Comparison of ENCODE assay signal across 7 cellular contexts in the genomic region with DNA sequence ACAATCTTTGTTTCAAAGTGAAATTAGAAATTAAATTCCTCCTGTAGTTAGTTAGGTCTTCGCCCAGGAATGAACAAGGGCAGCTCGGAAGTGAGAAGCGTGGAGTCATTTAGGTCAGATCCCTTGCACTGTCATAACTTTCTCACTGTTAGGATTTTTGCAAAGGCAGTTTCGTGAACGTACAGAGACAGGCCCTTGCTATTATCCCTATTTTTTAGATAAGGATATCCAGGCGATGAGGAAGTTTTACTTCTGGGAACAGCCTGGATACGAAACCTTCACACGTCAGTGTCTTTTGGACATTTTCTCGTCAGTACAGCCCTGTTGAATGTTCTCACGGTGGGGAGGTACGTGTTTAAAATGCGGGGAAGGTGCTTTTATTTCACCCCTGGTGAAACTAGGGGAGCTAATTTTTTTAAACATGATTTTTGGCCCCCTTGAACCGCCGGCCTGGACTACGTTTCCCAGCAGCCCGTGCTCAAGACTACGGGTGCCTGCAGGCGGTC.
DNase-seq lines count a peak whose midpoint lies in the region; ATAC-seq and TF ChIP-seq lines count a peak whose summit lies in the region.

No MANE protein-coding gene starts in this region.

- H3K36me3 ChIP-seq in KMS-11 (ENCODE audit: insufficient read depth), result no peaks in the 10 kb centered on the region

- peak overlapping the region; percentile 80 for H3K27ac ChIP-seq in KMS-11
- H3K27ac ChIP-seq in angular gyrus (ENCODE audit: low read depth, low read length), result peak overlapping the region; percentile 83

- no peak for TF ChIP-seq CTCF in KMS-11 (conservative IDR thresholded peaks at IDR 0.05; ENCODE audit: low read depth, low read length)

- no peaks in the 10 kb centered on the region for H3K27me3 ChIP-seq in KMS-11 (ENCODE audit: insufficient read depth, low read depth)

- H3K9ac ChIP-seq in KMS-11, result peak overlapping the region; percentile 78

- DNase-seq in GM04504 (ENCODE audit: low read depth), result peak; percentile 42
- peak; percentile 85 for DNase-seq in inferior parietal cortex (ENCODE audit: extremely low spot score)
- DNase-seq in stimulated activated CD8-positive, alpha-beta memory T cell treated with anti-CD3 and anti-CD28 coated beads, Interleukin-15, amount 100 ng/mL, for 48 hours (ENCODE audit: low read depth in 2 of 2), result peak; percentile 77

- H3K79me2 ChIP-seq in KMS-11 (ENCODE audit: insufficient read depth, low read depth), result peaks cover 22% of the 10 kb centered on the region

- peak overlapping the region; percentile 46 for H3K4me2 ChIP-seq in KMS-11

- no peak overlapping the region for H3K4me3 ChIP-seq in KMS-11 (IDR thresholded peaks at IDR 0.05; ENCODE audit: insufficient read depth, low read depth, low read length)

- peaks cover 13% of the 10 kb centered on the region for H3K4me1 ChIP-seq in KMS-11 (ENCODE audit: low read depth, poor library complexity, severe bottlenecking)

- H2AFZ ChIP-seq in KMS-11 (ENCODE audit: low read depth), result peak overlapping the region; percentile 99

- H4K20me1 ChIP-seq in KMS-11 (ENCODE audit: insufficient read depth), result no peaks in the 10 kb centered on the region

- ATAC-seq in HG02840 (IDR thresholded peaks at IDR 0.05; ENCODE audit: low FRiP score, unreplicated experiment), result no peak
- ATAC-seq in GM19395 (IDR thresholded peaks at IDR 0.05; ENCODE audit: unreplicated experiment), result no peak
